Comparison of ENCODE assay signal across 13 cellular contexts in the genomic region with DNA sequence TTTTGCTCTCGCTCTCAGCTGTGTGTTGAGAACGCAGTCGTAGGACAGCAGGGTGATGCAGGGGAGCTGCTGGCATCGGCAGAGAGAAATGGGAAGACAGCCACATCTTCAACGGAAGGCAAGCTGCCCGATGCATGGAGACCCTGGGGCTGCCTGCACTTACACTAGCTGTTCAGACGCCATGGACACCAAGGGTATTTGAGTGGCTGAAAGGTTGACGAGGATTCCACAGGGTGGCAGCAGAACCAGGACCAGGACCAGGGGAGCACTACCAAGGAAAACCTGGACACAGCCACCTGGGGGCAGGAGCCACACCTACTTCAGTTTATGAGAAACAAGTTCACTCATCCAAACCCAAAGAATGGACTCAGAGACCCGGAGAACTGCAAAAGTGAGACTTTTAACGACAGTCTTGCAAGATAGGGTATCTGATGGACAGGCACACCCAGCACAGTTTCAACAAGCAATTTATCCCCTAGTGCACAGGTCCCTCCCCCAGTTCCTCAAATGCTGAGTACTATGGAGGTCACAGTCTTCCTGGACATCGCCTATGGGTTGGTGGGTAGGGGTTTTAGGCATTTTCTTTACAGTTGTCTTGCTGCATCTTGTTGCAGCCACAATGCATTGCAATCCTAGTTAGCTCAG. TPM values are rescaled to one million over a fixed set of nuclear protein-coding genes. Genes with fewer than 3 reads are reported as not detected.
A peak's percentile ranks its signal among the peaks of the same experiment; 100 is the strongest.
DNase-seq lines count a peak whose midpoint lies in the region; ATAC-seq, FAIRE-seq and TF ChIP-seq lines count a peak whose summit lies in the region.
"Had no signal": no experiment of that assay in that cellular context is flagged by ENCODE, and none has a peak within 500 bp of the region (broad histone marks: within the 10 kb centered on the region; RNA-seq: fewer than 3 reads in every experiment).

No MANE protein-coding gene starts in this region.

- no peaks in the 10 kb centered on the region; the same call in 1 of the 2 replicates for H3K23me2 ChIP-seq in H1 (ENCODE audit: low read depth, low read length)

- H3K27me3 Mint-ChIP-seq in MCF 10A (ENCODE audit: insufficient read depth, unreplicated experiment) (peaks cover 21% of the 10 kb centered on the region), T-cell (peaks cover 3 to 4% of the 10 kb centered on the region in 2 donors)

- TF ChIP-seq CTCF in MCF 10A (IDR thresholded peaks at IDR 0.05; ENCODE audit: unreplicated experiment) (peak; percentile 9), mammary epithelial cell (conservative IDR thresholded peaks at IDR 0.05 in 1 of 2, IDR thresholded peaks at IDR 0.05 in 1 of 2; ENCODE audit: extremely low read depth in 1 of 2, insufficient read depth in 1 of 2, low read depth in 1 of 2, low read length in 2 of 2) (peak in 1 of 2 donors; percentile 20), H1 (IDR thresholded peaks at IDR 0.05; ENCODE audit: control extremely low read depth in 1 of 3, insufficient read depth in 1 of 3, low read depth in 1 of 3, low read length in 3 of 3) (peak; percentile 34 to 84 (median 48))

- H3K79me2 ChIP-seq in mammary epithelial cell (ENCODE audit: insufficient read depth, low read length) (no peaks in the 10 kb centered on the region), H1 (ENCODE audit: control insufficient read depth in 1 of 2, insufficient read depth in 2 of 2, low read length in 2 of 2) (no peaks in the 10 kb centered on the region)

- no peak overlapping the region for H4K5ac ChIP-seq in H1 (ENCODE audit: insufficient read length, low read depth, low read length)

- H4K91ac ChIP-seq in H1 (replicated peaks; ENCODE audit: insufficient read length, low read length): no peak overlapping the region

- H3K4me3 ChIP-seq in mammary epithelial cell (replicated peaks in 1 of 3; ENCODE audit: insufficient read depth in 1 of 3, low read depth in 2 of 3, low read length in 3 of 3) (no peak overlapping the region), H1 (ENCODE audit: extremely low read depth in 1 of 4, insufficient read depth in 2 of 4, low read depth in 3 of 4, low read length in 4 of 4) (no peak overlapping the region)
- H3K4me3 ChIP-seq: BLaER1, skin epidermis had no signal

- FAIRE-seq in H1 (lab: Jason Lieb, UNC): no peak

- H3K23ac ChIP-seq in H1 (ENCODE audit: insufficient read length): no peak overlapping the region

- no peak overlapping the region for H3K14ac ChIP-seq in H1 (ENCODE audit: insufficient read length)

- peaks cover 15% of the 10 kb centered on the region for H3K4me1 ChIP-seq in mammary epithelial cell (ENCODE audit: insufficient read depth, low read length)
- H3K4me1 ChIP-seq in H1 (replicated peaks in 1 of 4; ENCODE audit: control insufficient read depth in 3 of 4, insufficient read depth in 4 of 4, low read length in 3 of 4): no peaks in the 10 kb centered on the region

- 76% methylated on average over 10 of the region's 11 CpGs for WGBS in mammary epithelial cell (ENCODE audit: low coverage, missing lambda C conversion rate)
- WGBS in H1 (ENCODE audit: extremely low coverage in 1 of 2, insufficient coverage in 1 of 2, insufficient read length in 1 of 2, insufficient replicate concordance in 2 of 2, low coverage in 1 of 2, low lambda C conversion rate in 2 of 2, missing lambda C conversion rate in 1 of 2), 2 experiments: 90% methylated on average over 11 of the region's 11 CpGs; no CpG with 5 or more reads in 1 of the 2 experiments

- H3K27ac ChIP-seq in mammary epithelial cell (ENCODE audit: insufficient read depth, low read depth, low read length) (no peak overlapping the region), H1 (ENCODE audit: low read depth, low read length) (no peak overlapping the region)
- H3K27ac ChIP-seq: BLaER1, skin epidermis had no signal

- no peaks in the 10 kb centered on the region for H3K36me3 Mint-ChIP-seq in MCF 10A (ENCODE audit: insufficient read depth, unreplicated experiment)
- no peaks in the 10 kb centered on the region for H3K36me3 Mint-ChIP-seq in T-cell
- H3K36me3 Mint-ChIP-seq: activated naive CD8-positive, alpha-beta T cell treated with anti-CD3 and anti-CD28 coated beads, Interleukin-2, amount 10 ng/mL, durations not matched to agents 7 days and 5 days had no signal

- no peak overlapping the region for H3K27ac Mint-ChIP-seq in MCF 10A (ENCODE audit: low read depth, unreplicated experiment)
- H3K27ac Mint-ChIP-seq in T-cell: no peak overlapping the region
- H3K27ac Mint-ChIP-seq: activated naive CD8-positive, alpha-beta T cell treated with anti-CD3 and anti-CD28 coated beads, Interleukin-2, amount 10 ng/mL, durations not matched to agents 7 days and 5 days had no signal

- POLR2A ChIA-PET in MCF 10A (lab: Yijun Ruan, JAX) (interaction anchor here (0.9 kb wide), 1 partner anchor 39 kb away, joined by 3 read pairs; no protein-coding TSS in a partner anchor), H1 (lab: Charles Lee; ENCODE audit: partially characterized antibody) (no interaction called here), T-cell (lab: Charles Lee) (no interaction called here)

- H2BK12ac ChIP-seq in H1 (ENCODE audit: low read depth, low read length): no peak overlapping the region

- H3K36me3 ChIP-seq in mammary epithelial cell (ENCODE audit: insufficient read depth, low read length) (no peaks in the 10 kb centered on the region), H1 (ENCODE audit: control insufficient read depth in 2 of 4, insufficient read depth in 4 of 4, low read length in 3 of 4) (no peaks in the 10 kb centered on the region)
- H3K36me3 ChIP-seq: BLaER1 had no signal

- H3K4me1 Mint-ChIP-seq in MCF 10A (ENCODE audit: insufficient read depth, unreplicated experiment): peaks cover 13% of the 10 kb centered on the region
- H3K4me1 Mint-ChIP-seq in T-cell: no peaks in the 10 kb centered on the region
- H3K4me1 Mint-ChIP-seq: activated naive CD8-positive, alpha-beta T cell treated with anti-CD3 and anti-CD28 coated beads, Interleukin-2, amount 10 ng/mL, durations not matched to agents 7 days and 5 days had no signal

- H2AK5ac ChIP-seq in H1 (ENCODE audit: low read depth, low read length): no peak overlapping the region

- BruUV-seq in MCF 10A (replicated peaks; lab: Mats Ljungman, UMichigan) (no TSS peak), mammary epithelial cell (replicated peaks; lab: Mats Ljungman, UMichigan) (no TSS peak)

- in situ Hi-C loops in mammary epithelial cell (cut with MboI; ENCODE audit: low sequenced_read_pairs in 2 of 2): no loop called here

- no peak for TF ChIP-seq EP300 in H1 (IDR thresholded peaks at IDR 0.05; ENCODE audit: borderline replicate concordance in 1 of 2, low read depth in 2 of 2, low read length in 2 of 2)

- H4K20me1 ChIP-seq in mammary epithelial cell (ENCODE audit: insufficient read depth, low read length): no peaks in the 10 kb centered on the region
- no peaks in the 10 kb centered on the region for H4K20me1 ChIP-seq in H1 (replicated peaks in 1 of 2; ENCODE audit: control insufficient read depth in 1 of 2, insufficient read depth in 2 of 2, low read length in 2 of 2)
- H4K20me1 ChIP-seq: BLaER1 had no signal

- H2BK5ac ChIP-seq in H1 (ENCODE audit: low read depth, low read length): no peak overlapping the region

- H3K9me3 Mint-ChIP-seq in MCF 10A (ENCODE audit: unreplicated experiment) (no peaks in the 10 kb centered on the region), T-cell (no peaks in the 10 kb centered on the region)
- H3K9me3 Mint-ChIP-seq: activated naive CD8-positive, alpha-beta T cell treated with anti-CD3 and anti-CD28 coated beads, Interleukin-2, amount 10 ng/mL, durations not matched to agents 7 days and 5 days had no signal

- no peak overlapping the region for H2BK15ac ChIP-seq in H1 (ENCODE audit: low read length)

- H3K4me2 ChIP-seq in mammary epithelial cell (ENCODE audit: insufficient read depth, low read depth, low read length) (no peak overlapping the region), H1 (ENCODE audit: insufficient read depth in 1 of 2, low read depth in 2 of 2, low read length in 2 of 2) (no peak overlapping the region)
- H3K4me2 ChIP-seq: BLaER1 had no signal

- TF ChIP-seq RAD21 in H1 (IDR thresholded peaks at IDR 0.05 in 1 of 2, conservative IDR thresholded peaks at IDR 0.05 in 1 of 2; ENCODE audit: low read depth in 2 of 2, low read length in 2 of 2): peak; percentile 36 to 54; a peak in 3 of 4 replicates

- no peak overlapping the region for H3K56ac ChIP-seq in H1 (replicated peaks; ENCODE audit: insufficient read length, low read depth, low read length)

- intact Hi-C loops in MCF 10A (cut with micrococcal nuclease): loop anchor here (5.0 kb wide), 1 partner anchor 38 kb away; no protein-coding TSS in a partner anchor
- intact Hi-C loops in mammary epithelial cell (cut with micrococcal nuclease): loop anchor here (1.0 kb wide), 1 partner anchor 108 kb away; no protein-coding TSS in a partner anchor

- peak; percentile 48 for DNase-seq in MCF 10A (ENCODE audit: unreplicated experiment)
- DNase-seq in mammary epithelial cell: no peak
- DNase-seq in NCI-H748 treated with DMSO at 0.1 percent for 48 hours (lab: John Stamatoyannopoulos, UW): peak; percentile 24
- no peak for DNase-seq in H1 (ENCODE audit: low read depth in 1 of 2, low spot score in 2 of 2)
- no peak for DNase-seq in T-cell
- DNase-seq in D341Med (ENCODE audit: low spot score): no peak
- DNase-seq: activated naive CD8-positive, alpha-beta T cell treated with anti-CD3 and anti-CD28 coated beads, Interleukin-2, amount 10 ng/mL, durations not matched to agents 7 days and 5 days; hypothalamus had no signal

- no peak overlapping the region for H3K4ac ChIP-seq in H1 (replicated peaks; ENCODE audit: insufficient read length, low read depth, low read length)

- no peak overlapping the region for H2BK20ac ChIP-seq in H1 (ENCODE audit: low read length)

- H3K27me3 ChIP-seq in mammary epithelial cell (ENCODE audit: insufficient read depth, low read length) (no peaks in the 10 kb centered on the region), H1 (replicated peaks in 1 of 4; ENCODE audit: control insufficient read depth in 3 of 4, extremely low read depth in 1 of 4, insufficient read depth in 3 of 4, low read length in 3 of 4) (no peaks in the 10 kb centered on the region)
- H3K27me3 ChIP-seq: BLaER1 had no signal

- H4K8ac ChIP-seq in H1 (ENCODE audit: extremely low read depth, insufficient read depth, low read length): no peak overlapping the region

- CTCF ChIA-PET in MCF 10A (lab: Yijun Ruan, JAX) (interaction anchor here (0.6 to 1.5 kb wide), 6 partner anchors 10 to 111 kb away, joined by 3 to 7 read pairs (median 3); no protein-coding TSS in a partner anchor), mammary epithelial cell (lab: Charles Lee; ENCODE audit: low non-redundant PET) (no interaction called here), H1 (lab: Charles Lee; ENCODE audit: partially characterized antibody) (interaction anchor here (0.6 to 2.7 kb wide), 9 partner anchors 9 to 61 kb away, joined by 3 to 17 read pairs (median 4); no protein-coding TSS in a partner anchor), T-cell (lab: Charles Lee) (no interaction called here)

- no peak overlapping the region for H3K18ac ChIP-seq in H1 (ENCODE audit: extremely low read depth, low read length)

- TF ChIP-seq POLR2A in H1 (IDR thresholded peaks at IDR 0.05; ENCODE audit: control extremely low read depth in 1 of 2, low read depth in 2 of 2, low read length in 2 of 2): no peak

- H2BK120ac ChIP-seq in H1 (replicated peaks; ENCODE audit: low read depth, low read length): no peak overlapping the region

- H3K9ac ChIP-seq in mammary epithelial cell (ENCODE audit: insufficient read depth, low read length) (no peak overlapping the region), H1 (replicated peaks in 1 of 4; ENCODE audit: extremely low read depth in 1 of 4, low read depth in 3 of 4, low read length in 3 of 4) (no peak overlapping the region)
- H3K9ac ChIP-seq: BLaER1 had no signal

- no peak overlapping the region for H3K4me3 Mint-ChIP-seq in MCF 10A (ENCODE audit: unreplicated experiment)
- no peak overlapping the region for H3K4me3 Mint-ChIP-seq in T-cell
- H3K4me3 Mint-ChIP-seq: activated naive CD8-positive, alpha-beta T cell treated with anti-CD3 and anti-CD28 coated beads, Interleukin-2, amount 10 ng/mL, durations not matched to agents 7 days and 5 days had no signal

- H3K9me3 ChIP-seq in mammary epithelial cell (replicated peaks; ENCODE audit: insufficient read depth, low read length) (no peaks in the 10 kb centered on the region), H1 (ENCODE audit: insufficient read depth in 2 of 2, low read depth in 1 of 2, low read length in 1 of 2) (no peaks in the 10 kb centered on the region)
- H3K9me3 ChIP-seq: BLaER1 had no signal

- dilution Hi-C loops in mammary epithelial cell (cut with HindIII; ENCODE audit: low sequenced_read_pairs): no loop called here

- no peak for ATAC-seq in T-cell (replicated peaks in 1 of 4)
- no peak for ATAC-seq in GM19351 (IDR thresholded peaks at IDR 0.05; ENCODE audit: unreplicated experiment)
- no peak for ATAC-seq in GM18861 (IDR thresholded peaks at IDR 0.05; ENCODE audit: unreplicated experiment)

- H2AFZ ChIP-seq in mammary epithelial cell (ENCODE audit: low read depth, low read length) (no peak overlapping the region), H1 (ENCODE audit: low read length) (no peak overlapping the region)

- H3K79me1 ChIP-seq in H1 (ENCODE audit: low read depth, low read length): no peaks in the 10 kb centered on the region

RNA-seq across cellular contexts. Expression of a gene that starts 56.3 kb away (rescaled TPM):
- total RNA-seq in MCF 10A (2022): 98.0 and 99.5 TPM in 2 replicates
- total RNA-seq in mammary epithelial cell: 100 to 1,000 TPM in 1 of 2 donors, 10 to 100 TPM in 1; 82.9 to 130 TPM
- polyA plus RNA-seq in mammary epithelial cell: 127 TPM
- polyA minus RNA-seq in mammary epithelial cell: 195 TPM
- 43.9 and 47.8 TPM in 2 replicates for total RNA-seq in H1 (2021; fragmentation: NEBNext Ultra II Directional; extraction: Animal tissue kit (Norgen Biotek cat#: 25700))
- polyA plus RNA-seq in H1 (2011; rRNA removed): 57.3 and 70.6 TPM in 2 replicates
- 61.6 TPM for polyA plus RNA-seq in H1 (2011; cell fraction: cytosol; rRNA removed)
- 144 TPM for polyA plus RNA-seq in H1 (2011; cell fraction: nucleus; rRNA removed)
- polyA plus RNA-seq in H1 (2012, experiment 1 of 2): 30.1 to 46.8 TPM (median 43.0 TPM) in 4 replicates
- polyA plus RNA-seq in H1 (2012, experiment 2 of 2): 40.5 TPM
- 35.9 TPM for polyA plus RNA-seq in H1 (2013, experiment 1 of 2)
- polyA plus RNA-seq in H1 (2013, experiment 2 of 2): 33.7 TPM
- polyA minus RNA-seq in H1 (2011; rRNA and poly(A)+ RNA removed): 34.9 and 35.3 TPM in 2 replicates
- polyA minus RNA-seq in H1 (2011; cell fraction: cytosol; rRNA and poly(A)+ RNA removed): 24.4 TPM
- 32.4 TPM for polyA minus RNA-seq in H1 (2011; cell fraction: nucleus; rRNA and poly(A)+ RNA removed)
- 100 to 1,000 TPM in 1 of 5 donors, 10 to 100 TPM in 4; 80.5 to 102 (median 90.9) TPM for total RNA-seq in T-cell

RNA-seq across cellular contexts. Expression of a gene that starts 57.2 kb away (rescaled TPM):
- not detected in 2 replicates for total RNA-seq in MCF 10A (2022)
- not detected for total RNA-seq in mammary epithelial cell
- polyA plus RNA-seq in mammary epithelial cell: not detected
- polyA minus RNA-seq in mammary epithelial cell: not detected
- not detected in 2 replicates for total RNA-seq in H1 (2021; fragmentation: NEBNext Ultra II Directional; extraction: Animal tissue kit (Norgen Biotek cat#: 25700))
- 0.05 and 0.14 TPM in 2 replicates for polyA plus RNA-seq in H1 (2011; rRNA removed)
- 0.04 TPM for polyA plus RNA-seq in H1 (2011; cell fraction: cytosol; rRNA removed)
- not detected for polyA plus RNA-seq in H1 (2011; cell fraction: nucleus; rRNA removed)
- polyA plus RNA-seq in H1 (2012, experiment 1 of 2): not detected in 4 replicates
- polyA plus RNA-seq in H1 (2012, experiment 2 of 2): not detected
- 0.10 TPM for polyA plus RNA-seq in H1 (2013, experiment 1 of 2)
- polyA plus RNA-seq in H1 (2013, experiment 2 of 2): 0.04 TPM
- not detected in 2 replicates for polyA minus RNA-seq in H1 (2011; rRNA and poly(A)+ RNA removed)
- not detected for polyA minus RNA-seq in H1 (2011; cell fraction: cytosol; rRNA and poly(A)+ RNA removed)
- polyA minus RNA-seq in H1 (2011; cell fraction: nucleus; rRNA and poly(A)+ RNA removed): 1.00 TPM
- total RNA-seq in T-cell: not detected
- total RNA-seq: activated naive CD8-positive, alpha-beta T cell treated with anti-CD3 and anti-CD28 coated beads, Interleukin-2, amount 10 ng/mL, durations not matched to agents 7 days and 5 days; myocyte had no signal

Comparison
In these comparisons a context has a peak if more than half of its experiments do, and no peak if none do; other contexts are left out.
1. DNase-seq: peak in MCF 10A (single experiment) and NCI-H748 treated with DMSO at 0.1 percent for 48 hours (single experiment); none in mammary epithelial cell (single experiment), H1 (0 of 2), T-cell (0 of 34) and D341Med (single experiment).
2. CTCF ChIA-PET loops: an anchor here in MCF 10A (0.6 to 1.5 kb wide) and H1 (0.6 to 2.7 kb wide); none called in mammary epithelial cell and T-cell.